In genomic region chr20:56400001-56400640, GRCh38 we compare ENCODE assay signal across 8 cellular contexts. TPM values are rescaled to one million over a fixed set of nuclear protein-coding genes. Genes with fewer than 3 reads are reported as not detected.
DNase-seq lines count a peak whose midpoint lies in the region; ATAC-seq, FAIRE-seq and TF ChIP-seq lines count a peak whose summit lies in the region.

No MANE protein-coding gene starts in this region.

- TF ChIP-seq CTCF in endothelial cell of umbilical vein (IDR thresholded peaks at IDR 0.05; ENCODE audit: extremely low read depth in 1 of 2, insufficient read depth in 1 of 2, low read depth in 1 of 2, low read length in 2 of 2) (peak; percentile 66 to 69), upper lobe of right lung (IDR thresholded peaks at IDR 0.05) (peak; percentile 88)

- H3K27me3 ChIP-seq in endothelial cell of umbilical vein (ENCODE audit: control insufficient read depth in 2 of 2, insufficient read depth in 2 of 2, low read length in 2 of 2) (no peaks in the 10 kb centered on the region), upper lobe of right lung (no peaks in the 10 kb centered on the region)

- H3K9ac ChIP-seq in endothelial cell of umbilical vein (replicated peaks; ENCODE audit: extremely low read depth, insufficient read depth, low read length) = no peak overlapping the region

- H3K27ac Mint-ChIP-seq in activated CD4-positive, alpha-beta T cell treated with anti-CD3 and anti-CD28 coated beads, Interleukin-2, amount 10 ng/mL, durations not matched to agents 24 days and 14 days = no peak overlapping the region
- peak overlapping the region in 7 of 10 donors; percentile 7 to 87 (median 59) for H3K27ac Mint-ChIP-seq in naive thymus-derived CD8-positive, alpha-beta T cell

- no peak for TF ChIP-seq POLR2A in endothelial cell of umbilical vein (IDR thresholded peaks at IDR 0.05; ENCODE audit: low read depth, low read length)

- peaks cover 74% of the 10 kb centered on the region for H3K36me3 Mint-ChIP-seq in activated CD4-positive, alpha-beta T cell treated with anti-CD3 and anti-CD28 coated beads, Interleukin-2, amount 10 ng/mL, durations not matched to agents 24 days and 14 days (ENCODE audit: low read depth)
- H3K36me3 Mint-ChIP-seq in naive thymus-derived CD8-positive, alpha-beta T cell = peaks cover 4 to 87% (median 23%) of the 10 kb centered on the region in 3 donors

- no peak overlapping the region for H3K4me2 ChIP-seq in endothelial cell of umbilical vein (ENCODE audit: insufficient read depth, low read length)

- dilution Hi-C loops in endothelial cell of umbilical vein (cut with MboI; ENCODE audit: extremely low pct_ligation_motif_present, low sequenced_read_pairs) = no loop called here

- BruUV-seq in endothelial cell of umbilical vein (replicated peaks; lab: Mats Ljungman, UMichigan) = no TSS peak

- peaks cover 16% of the 10 kb centered on the region for H3K4me1 Mint-ChIP-seq in activated CD4-positive, alpha-beta T cell treated with anti-CD3 and anti-CD28 coated beads, Interleukin-2, amount 10 ng/mL, durations not matched to agents 24 days and 14 days
- H3K4me1 Mint-ChIP-seq in naive thymus-derived CD8-positive, alpha-beta T cell = peaks cover 5 to 23% (median 15%) of the 10 kb centered on the region in 4 donors

- POLR2A ChIA-PET in endothelial cell of umbilical vein (lab: Charles Lee) = no interaction called here
- POLR2A ChIA-PET in naive thymus-derived CD8-positive, alpha-beta T cell (lab: Charles Lee) = interaction anchor here (1.5 kb wide), 1 partner anchor 13 kb away, joined by 10 read pairs; the partner anchor contains the start of gene CASS4

- H3K36me3 ChIP-seq in endothelial cell of umbilical vein (ENCODE audit: control insufficient read depth in 2 of 2, extremely low read depth in 1 of 2, insufficient read depth in 2 of 2, low read length in 2 of 2) = peaks cover 24 to 34% of the 10 kb centered on the region in 2 experiments
- H3K36me3 ChIP-seq in upper lobe of right lung = peaks cover 95% of the 10 kb centered on the region

- peaks cover 10% of the 10 kb centered on the region for H3K79me2 ChIP-seq in endothelial cell of umbilical vein (ENCODE audit: control insufficient read depth, insufficient read depth, low read length)

- no peaks in the 10 kb centered on the region for H3K4me1 ChIP-seq in endothelial cell of umbilical vein (ENCODE audit: control insufficient read depth, extremely low read depth, insufficient read depth, low read length)
- H3K4me1 ChIP-seq in upper lobe of right lung = peaks cover 3% of the 10 kb centered on the region

- peak; percentile 88 for FAIRE-seq in endothelial cell of umbilical vein (lab: Jason Lieb, UNC)

- H3K4me3 Mint-ChIP-seq in activated CD4-positive, alpha-beta T cell treated with anti-CD3 and anti-CD28 coated beads, Interleukin-2, amount 10 ng/mL, durations not matched to agents 24 days and 14 days = no peak overlapping the region
- no peak overlapping the region for H3K4me3 Mint-ChIP-seq in naive thymus-derived CD8-positive, alpha-beta T cell

- H4K20me1 ChIP-seq in endothelial cell of umbilical vein (replicated peaks; ENCODE audit: control insufficient read depth, extremely low read depth, insufficient read depth, low read length) = no peaks in the 10 kb centered on the region

- peak; percentile 70 for ATAC-seq in HG02798 (IDR thresholded peaks at IDR 0.05; ENCODE audit: poor library complexity, unreplicated experiment)
- ATAC-seq in naive thymus-derived CD8-positive, alpha-beta T cell = peak; percentile 78 to 80
- ATAC-seq in upper lobe of right lung = peak; percentile 79

- DNase-seq in DMS79 treated with DMSO at 0.1 percent for 48 hours (lab: John Stamatoyannopoulos, UW) (peak; percentile 14), DMS79 (lab: John Stamatoyannopoulos, UW) (no peak), NCI-H345 treated with DMSO at 0.1 percent for 48 hours (lab: John Stamatoyannopoulos, UW; ENCODE audit: unreplicated experiment) (peak; percentile 16), endothelial cell of umbilical vein (ENCODE audit: low read depth, low spot score) (peak; percentile 74), upper lobe of right lung (no peak)
- peak; percentile 90 for DNase-seq in activated CD4-positive, alpha-beta T cell treated with anti-CD3 and anti-CD28 coated beads, Interleukin-2, amount 10 ng/mL, durations not matched to agents 24 days and 14 days
- DNase-seq in naive thymus-derived CD8-positive, alpha-beta T cell = peak; percentile 30 to 83 (median 66)

- no peaks in the 10 kb centered on the region for H3K9me3 Mint-ChIP-seq in activated CD4-positive, alpha-beta T cell treated with anti-CD3 and anti-CD28 coated beads, Interleukin-2, amount 10 ng/mL, durations not matched to agents 24 days and 14 days
- H3K9me3 Mint-ChIP-seq in naive thymus-derived CD8-positive, alpha-beta T cell = no peaks in the 10 kb centered on the region

- intact Hi-C loops in activated CD4-positive, alpha-beta T cell treated with anti-CD3 and anti-CD28 coated beads, Interleukin-2, amount 10 ng/mL, durations not matched to agents 24 days and 14 days (cut with micrococcal nuclease) = loop anchor here (1.0 to 2.0 kb wide), 4 partner anchors 12 to 116 kb away; partner anchors contain the start of genes CASS4 and RTF2
- intact Hi-C loops in endothelial cell of umbilical vein (cut with micrococcal nuclease) (loop anchor here (1.0 to 2.0 kb wide), 4 partner anchors 23 to 177 kb away; partner anchors contain the start of gene RTF2), upper lobe of right lung (cut with DNase I) (no loop called here)

- no peak overlapping the region for H3K27ac ChIP-seq in endothelial cell of umbilical vein (ENCODE audit: insufficient read depth, low read depth, low read length)
- no peak overlapping the region for H3K27ac ChIP-seq in upper lobe of right lung

- CTCF ChIA-PET in endothelial cell of umbilical vein (lab: Charles Lee) = no interaction called here

- H3K4me3 ChIP-seq in endothelial cell of umbilical vein (replicated peaks in 1 of 3; ENCODE audit: insufficient read depth in 1 of 3, low read depth in 1 of 3, low read length in 3 of 3) = no peak overlapping the region
- no peak overlapping the region for H3K4me3 ChIP-seq in upper lobe of right lung

- no peaks in the 10 kb centered on the region for H3K9me3 ChIP-seq in endothelial cell of umbilical vein (replicated peaks; ENCODE audit: control insufficient read depth, insufficient read depth, low read length)
- no peaks in the 10 kb centered on the region for H3K9me3 ChIP-seq in upper lobe of right lung

- H2AFZ ChIP-seq in endothelial cell of umbilical vein (ENCODE audit: low read depth, low read length) = no peak overlapping the region

- no peaks in the 10 kb centered on the region for H3K9me1 ChIP-seq in endothelial cell of umbilical vein (replicated peaks; ENCODE audit: control insufficient read depth, extremely low read depth, insufficient read depth, low read length)

- H3K27me3 Mint-ChIP-seq in activated CD4-positive, alpha-beta T cell treated with anti-CD3 and anti-CD28 coated beads, Interleukin-2, amount 10 ng/mL, durations not matched to agents 24 days and 14 days = no peaks in the 10 kb centered on the region
- no peaks in the 10 kb centered on the region for H3K27me3 Mint-ChIP-seq in naive thymus-derived CD8-positive, alpha-beta T cell

RNA-seq across cellular contexts. Expression of gene CSTF1, which starts 7.7 kb away (rescaled TPM):
- 52.2 and 52.5 TPM in 2 replicates for total RNA-seq in activated CD4-positive, alpha-beta T cell treated with anti-CD3 and anti-CD28 coated beads, Interleukin-2, amount 10 ng/mL, durations not matched to agents 24 days and 14 days
- total RNA-seq in endothelial cell of umbilical vein (32.9 and 39.6 TPM in 2 replicates), upper lobe of right lung (27.8 TPM)
- polyA plus RNA-seq in endothelial cell of umbilical vein = 49.3 and 51.7 TPM in 2 replicates
- 38.8 and 41.4 TPM in 2 replicates for polyA plus RNA-seq in endothelial cell of umbilical vein (2011; cell fraction: cytosol; rRNA removed)
- 33.5 and 34.2 TPM in 2 replicates for polyA plus RNA-seq in endothelial cell of umbilical vein (2011; cell fraction: nucleus; rRNA removed)
- polyA plus RNA-seq in endothelial cell of umbilical vein (2012) = 33.9 and 43.3 TPM in 2 replicates
- polyA minus RNA-seq in endothelial cell of umbilical vein = 81.1 and 103 TPM in 2 replicates
- polyA minus RNA-seq in endothelial cell of umbilical vein (2011; cell fraction: cytosol; rRNA and poly(A)+ RNA removed) = 56.4 TPM
- polyA minus RNA-seq in endothelial cell of umbilical vein (2011; cell fraction: nucleus; rRNA and poly(A)+ RNA removed) = 19.8 and 31.0 TPM in 2 replicates
- total RNA-seq in naive thymus-derived CD8-positive, alpha-beta T cell = 10 to 100 TPM; 43.7 to 52.8 TPM
- polyA plus RNA-seq in naive thymus-derived CD8-positive, alpha-beta T cell = 10 to 100 TPM; 27.2 to 33.3 (median 27.7) TPM

RNA-seq across cellular contexts. Expression of gene AURKA, which starts 8.1 kb away (rescaled TPM):
- 42.3 and 42.6 TPM in 2 replicates for total RNA-seq in activated CD4-positive, alpha-beta T cell treated with anti-CD3 and anti-CD28 coated beads, Interleukin-2, amount 10 ng/mL, durations not matched to agents 24 days and 14 days
- total RNA-seq in endothelial cell of umbilical vein = 56.9 and 57.6 TPM in 2 replicates
- 27.3 and 33.1 TPM in 2 replicates for polyA plus RNA-seq in endothelial cell of umbilical vein
- polyA plus RNA-seq in endothelial cell of umbilical vein (2011; cell fraction: cytosol; rRNA removed) = 41.0 and 42.5 TPM in 2 replicates
- polyA plus RNA-seq in endothelial cell of umbilical vein (2011; cell fraction: nucleus; rRNA removed) = 19.0 and 28.6 TPM in 2 replicates
- polyA plus RNA-seq in endothelial cell of umbilical vein (2012) = 29.7 and 55.3 TPM in 2 replicates
- 21.5 and 27.3 TPM in 2 replicates for polyA minus RNA-seq in endothelial cell of umbilical vein
- polyA minus RNA-seq in endothelial cell of umbilical vein (2011; cell fraction: cytosol; rRNA and poly(A)+ RNA removed) = 90.4 TPM
- 9.5 and 12.6 TPM in 2 replicates for polyA minus RNA-seq in endothelial cell of umbilical vein (2011; cell fraction: nucleus; rRNA and poly(A)+ RNA removed)
- total RNA-seq in naive thymus-derived CD8-positive, alpha-beta T cell = 1 to 10 TPM in 1 of 2 experiments, under 1 TPM in 1; 0.85 to 1.3 TPM
- polyA plus RNA-seq in naive thymus-derived CD8-positive, alpha-beta T cell = under 1 TPM; 0.19 to 0.50 (median 0.44) TPM
- total RNA-seq in upper lobe of right lung = 1.5 TPM

RNA-seq across cellular contexts. Expression of gene CASS4, which starts 11.9 kb away (rescaled TPM):
- 2.8 and 3.1 TPM in 2 replicates for total RNA-seq in activated CD4-positive, alpha-beta T cell treated with anti-CD3 and anti-CD28 coated beads, Interleukin-2, amount 10 ng/mL, durations not matched to agents 24 days and 14 days
- total RNA-seq in endothelial cell of umbilical vein (not detected in 2 replicates), upper lobe of right lung (40.2 TPM)
- not detected in 2 replicates for polyA plus RNA-seq in endothelial cell of umbilical vein
- polyA plus RNA-seq in endothelial cell of umbilical vein (2011; cell fraction: cytosol; rRNA removed) = not detected in 2 replicates
- polyA plus RNA-seq in endothelial cell of umbilical vein (2011; cell fraction: nucleus; rRNA removed) = 0.06 TPM in 1 of 2 replicates, not detected in the other
- polyA plus RNA-seq in endothelial cell of umbilical vein (2012) = not detected in 2 replicates
- 0.10 and 1.0 TPM in 2 replicates for polyA minus RNA-seq in endothelial cell of umbilical vein
- not detected for polyA minus RNA-seq in endothelial cell of umbilical vein (2011; cell fraction: cytosol; rRNA and poly(A)+ RNA removed)
- not detected in 2 replicates for polyA minus RNA-seq in endothelial cell of umbilical vein (2011; cell fraction: nucleus; rRNA and poly(A)+ RNA removed)
- 10 to 100 TPM; 11.6 to 12.9 TPM for total RNA-seq in naive thymus-derived CD8-positive, alpha-beta T cell
- polyA plus RNA-seq in naive thymus-derived CD8-positive, alpha-beta T cell = 10 to 100 TPM in 1 of 3 donors, 1 to 10 TPM in 2; 5.5 to 11.2 (median 7.1) TPM

RNA-seq across cellular contexts. Expression of gene FAM210B, which starts 41.3 kb away (rescaled TPM):
- 5.5 and 6.0 TPM in 2 replicates for total RNA-seq in activated CD4-positive, alpha-beta T cell treated with anti-CD3 and anti-CD28 coated beads, Interleukin-2, amount 10 ng/mL, durations not matched to agents 24 days and 14 days
- total RNA-seq in endothelial cell of umbilical vein (37.6 and 44.5 TPM in 2 replicates), upper lobe of right lung (39.5 TPM)
- polyA plus RNA-seq in endothelial cell of umbilical vein = 20.6 and 24.6 TPM in 2 replicates
- 27.2 and 28.0 TPM in 2 replicates for polyA plus RNA-seq in endothelial cell of umbilical vein (2011; cell fraction: cytosol; rRNA removed)
- polyA plus RNA-seq in endothelial cell of umbilical vein (2011; cell fraction: nucleus; rRNA removed) = 8.3 and 8.8 TPM in 2 replicates
- 53.8 and 54.3 TPM in 2 replicates for polyA plus RNA-seq in endothelial cell of umbilical vein (2012)
- 24.2 and 29.9 TPM in 2 replicates for polyA minus RNA-seq in endothelial cell of umbilical vein
- 10.0 TPM for polyA minus RNA-seq in endothelial cell of umbilical vein (2011; cell fraction: cytosol; rRNA and poly(A)+ RNA removed)
- polyA minus RNA-seq in endothelial cell of umbilical vein (2011; cell fraction: nucleus; rRNA and poly(A)+ RNA removed) = 9.2 and 10.1 TPM in 2 replicates
- 10 to 100 TPM; 25.2 to 27.8 TPM for total RNA-seq in naive thymus-derived CD8-positive, alpha-beta T cell
- polyA plus RNA-seq in naive thymus-derived CD8-positive, alpha-beta T cell = 10 to 100 TPM; 26.7 to 32.9 (median 27.8) TPM

Comparison
In these comparisons a context has a peak if more than half of its experiments do, and no peak if none do; other contexts are left out.
1. DNase-seq: peak in DMS79 treated with DMSO at 0.1 percent for 48 hours (single experiment), NCI-H345 treated with DMSO at 0.1 percent for 48 hours (single experiment), activated CD4-positive, alpha-beta T cell treated with anti-CD3 and anti-CD28 coated beads, Interleukin-2, amount 10 ng/mL, durations not matched to agents 24 days and 14 days (single experiment), endothelial cell of umbilical vein (single experiment) and naive thymus-derived CD8-positive, alpha-beta T cell (10 of 10); none in DMS79 (single experiment) and upper lobe of right lung (single experiment).
2. RNA of gene AURKA, which starts 8.1 kb away (total RNA-seq): 56.9 to 57.6 TPM in endothelial cell of umbilical vein and 42.3 to 42.6 TPM in activated CD4-positive, alpha-beta T cell treated with anti-CD3 and anti-CD28 coated beads, Interleukin-2, amount 10 ng/mL, durations not matched to agents 24 days and 14 days; 1.5 TPM in upper lobe of right lung (single experiment) and 0.85 to 1.3 TPM in naive thymus-derived CD8-positive, alpha-beta T cell; every median in the first group is over 10 times any median in the second.
3. Peak in every context shown above with its lines, with median percentiles within 50 percentile points of each other: ATAC-seq.